In the genomic region with DNA sequence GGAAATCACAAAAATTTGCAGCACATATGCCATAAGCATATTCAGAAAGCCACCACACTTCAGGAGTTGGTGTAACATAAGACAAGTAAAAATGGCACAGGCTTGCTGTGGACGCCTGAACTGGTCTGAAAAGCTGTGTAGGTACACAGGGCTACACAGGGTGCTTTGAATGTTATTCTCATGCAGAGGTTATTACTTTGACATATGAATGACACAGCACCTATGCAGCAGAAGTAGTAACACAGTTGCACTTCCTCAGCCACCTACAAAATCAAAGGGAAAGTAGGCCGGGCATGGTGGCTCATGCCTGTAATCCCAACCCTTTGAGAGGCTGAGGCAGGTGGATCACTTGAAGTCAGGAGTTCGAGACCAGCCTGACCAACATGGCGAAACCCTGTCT, we compare ENCODE assay signal across 16 cellular contexts. TPM values are rescaled to one million over a fixed set of nuclear protein-coding genes. Genes with fewer than 3 reads are reported as not detected.
DNase-seq lines count a peak whose midpoint lies in the region; ATAC-seq and TF ChIP-seq lines count a peak whose summit lies in the region.
"Had no signal": no experiment of that assay in that cellular context is flagged by ENCODE, and none has a peak within 500 bp of the region (broad histone marks: within the 10 kb centered on the region; RNA-seq: fewer than 3 reads in every experiment).

No MANE protein-coding gene starts in this region.

- H3K4me3 Mint-ChIP-seq in activated naive CD4-positive, alpha-beta T cell treated with anti-CD3 and anti-CD28 coated beads for 36 hours: no peak overlapping the region
- no peak overlapping the region for H3K4me3 Mint-ChIP-seq in activated T-helper 1 cell treated with anti-CD3 and anti-CD28 coated beads, Interleukin-12 subunit alpha, Interleukin-12 subunit beta, Interleukin-2, Interleukin-4 antibody, amounts not matched to agents 30 ng/mL and 10 ng/mL and 1 ng/mL, durations not matched to agents 14 hours and 24 hours and 36 hours
- H3K4me3 Mint-ChIP-seq: CD4-positive, alpha-beta memory T cell had no signal

- TF ChIP-seq CTCF in OCI-LY1 (IDR thresholded peaks at IDR 0.05; ENCODE audit: low read length) (no peak), smooth muscle cell (IDR thresholded peaks at IDR 0.05; ENCODE audit: borderline replicate concordance, insufficient read depth, poor library complexity, severe bottlenecking) (no peak), GM20000 (IDR thresholded peaks at IDR 0.05; ENCODE audit: extremely low read depth, missing control alignments) (no peak)

- intact Hi-C loops in activated naive CD4-positive, alpha-beta T cell treated with anti-CD3 and anti-CD28 coated beads for 36 hours (cut with micrococcal nuclease): loop anchor here (2.0 to 5.0 kb wide), 3 partner anchors 154 to 674 kb away; no protein-coding TSS in a partner anchor
- intact Hi-C loops in activated T-helper 1 cell treated with anti-CD3 and anti-CD28 coated beads, Interleukin-12 subunit alpha, Interleukin-12 subunit beta, Interleukin-2, Interleukin-4 antibody, amounts not matched to agents 30 ng/mL and 10 ng/mL and 1 ng/mL, durations not matched to agents 14 hours and 24 hours and 36 hours (cut with micrococcal nuclease): loop anchor here (2.0 to 5.0 kb wide), 2 partner anchors 36 to 850 kb away; no protein-coding TSS in a partner anchor

- H2AFZ ChIP-seq in OCI-LY1 (ENCODE audit: low read length): no peak overlapping the region
- no peak overlapping the region for H2AFZ ChIP-seq in smooth muscle cell (ENCODE audit: low read depth)

- H3K27ac Mint-ChIP-seq in activated naive CD4-positive, alpha-beta T cell treated with anti-CD3 and anti-CD28 coated beads for 36 hours: peak overlapping the region; percentile 53
- peak overlapping the region; percentile 79 for H3K27ac Mint-ChIP-seq in activated T-helper 1 cell treated with anti-CD3 and anti-CD28 coated beads, Interleukin-12 subunit alpha, Interleukin-12 subunit beta, Interleukin-2, Interleukin-4 antibody, amounts not matched to agents 30 ng/mL and 10 ng/mL and 1 ng/mL, durations not matched to agents 14 hours and 24 hours and 36 hours

- no peak for ATAC-seq in HG03457 (IDR thresholded peaks at IDR 0.05; ENCODE audit: unreplicated experiment)

- peaks cover 25% of the 10 kb centered on the region for H3K4me1 Mint-ChIP-seq in activated naive CD4-positive, alpha-beta T cell treated with anti-CD3 and anti-CD28 coated beads for 36 hours (ENCODE audit: low read depth)
- peaks cover 32% of the 10 kb centered on the region for H3K4me1 Mint-ChIP-seq in activated T-helper 1 cell treated with anti-CD3 and anti-CD28 coated beads, Interleukin-12 subunit alpha, Interleukin-12 subunit beta, Interleukin-2, Interleukin-4 antibody, amounts not matched to agents 30 ng/mL and 10 ng/mL and 1 ng/mL, durations not matched to agents 14 hours and 24 hours and 36 hours (ENCODE audit: low read depth)
- H3K4me1 Mint-ChIP-seq: CD4-positive, alpha-beta memory T cell had no signal

- no peaks in the 10 kb centered on the region for H3K9me3 ChIP-seq in OCI-LY1 (ENCODE audit: low read length)
- no peaks in the 10 kb centered on the region for H3K9me3 ChIP-seq in smooth muscle cell (replicated peaks; ENCODE audit: low read depth)

- no peaks in the 10 kb centered on the region for H3K9me2 ChIP-seq in OCI-LY1 (ENCODE audit: low read depth, low read length)

- peak overlapping the region; percentile 65; the same call in 1 of the 2 replicates for H3K9ac ChIP-seq in OCI-LY1 (ENCODE audit: low read length)
- H3K9ac ChIP-seq in smooth muscle cell (ENCODE audit: low read depth): no peak overlapping the region

- H3K27me3 Mint-ChIP-seq in activated naive CD4-positive, alpha-beta T cell treated with anti-CD3 and anti-CD28 coated beads for 36 hours (ENCODE audit: low read depth): no peaks in the 10 kb centered on the region
- H3K27me3 Mint-ChIP-seq in activated T-helper 1 cell treated with anti-CD3 and anti-CD28 coated beads, Interleukin-12 subunit alpha, Interleukin-12 subunit beta, Interleukin-2, Interleukin-4 antibody, amounts not matched to agents 30 ng/mL and 10 ng/mL and 1 ng/mL, durations not matched to agents 14 hours and 24 hours and 36 hours (ENCODE audit: insufficient read depth): no peaks in the 10 kb centered on the region

- WGBS in smooth muscle cell (ENCODE audit: low lambda C conversion rate): 91% methylated on average over 4 of the region's 4 CpGs

- H3K79me2 ChIP-seq in OCI-LY1 (ENCODE audit: insufficient read depth, low read length) (peaks cover 57% of the 10 kb centered on the region), smooth muscle cell (ENCODE audit: low read depth) (peaks cover 95% of the 10 kb centered on the region)

- H3K4me1 ChIP-seq in OCI-LY1 (ENCODE audit: insufficient read depth, low read length, severe bottlenecking): peaks cover 91% of the 10 kb centered on the region
- peaks cover 5% of the 10 kb centered on the region for H3K4me1 ChIP-seq in smooth muscle cell (ENCODE audit: low read depth)

- H3K4me2 ChIP-seq in OCI-LY1 (ENCODE audit: low read length) (peak overlapping the region; percentile 67), smooth muscle cell (no peak overlapping the region)

- DNase-seq in activated naive CD4-positive, alpha-beta T cell treated with anti-CD3 and anti-CD28 coated beads for 36 hours: no peak
- no peak for DNase-seq in activated naive CD4-positive, alpha-beta T cell treated with Interleukin-2 at 50 U/mL for 16 hours
- no peak for DNase-seq in activated T-helper 1 cell treated with anti-CD3 and anti-CD28 coated beads, Interleukin-12 subunit alpha, Interleukin-12 subunit beta, Interleukin-2, Interleukin-4 antibody, amounts not matched to agents 30 ng/mL and 10 ng/mL and 1 ng/mL, durations not matched to agents 14 hours and 24 hours and 36 hours (ENCODE audit: low spot score)
- DNase-seq in smooth muscle cell (lab: John Stamatoyannopoulos, UW; ENCODE audit: unreplicated experiment): no peak
- no peak for DNase-seq in CD1c-positive myeloid dendritic cell (ENCODE audit: extremely low spot score)
- no peak for DNase-seq in GM20000 (ENCODE audit: low spot score)
- DNase-seq: AML-193; CD4-positive, alpha-beta memory T cell; KBM-7; NCI-H1092 treated with DMSO at 0.1 percent for 48 hours; NCI-H1694; NCI-H2107; NCI-H345; NCI-H526 treated with DMSO at 0.1 percent for 48 hours had no signal

- H3K4me3 ChIP-seq in OCI-LY1 (ENCODE audit: low read depth, low read length, poor library complexity, severe bottlenecking) (no peak overlapping the region), smooth muscle cell (no peak overlapping the region)

- H3K36me3 ChIP-seq in OCI-LY1 (ENCODE audit: insufficient read depth, low read length) (0 out of 2 replicates have a peak, but pooled peaks cover under 1% of the 10 kb centered on the region), smooth muscle cell (ENCODE audit: low read depth) (no peaks in the 10 kb centered on the region)

- H3F3A ChIP-seq in OCI-LY1 (ENCODE audit: insufficient read depth, low read length) (peaks cover 9% of the 10 kb centered on the region; the same call in 1 of the 2 replicates), smooth muscle cell (ENCODE audit: low read depth) (no peaks in the 10 kb centered on the region)

- CTCF ChIA-PET in activated naive CD4-positive, alpha-beta T cell treated with anti-CD3 and anti-CD28 coated beads for 36 hours (lab: Charles Lee): no interaction called here

- H3K27me3 ChIP-seq in OCI-LY1 (ENCODE audit: insufficient read depth, low read length) (no peaks in the 10 kb centered on the region), smooth muscle cell (ENCODE audit: low read depth) (no peaks in the 10 kb centered on the region)

- H3K9me3 Mint-ChIP-seq in activated naive CD4-positive, alpha-beta T cell treated with anti-CD3 and anti-CD28 coated beads for 36 hours: no peaks in the 10 kb centered on the region
- H3K9me3 Mint-ChIP-seq in activated T-helper 1 cell treated with anti-CD3 and anti-CD28 coated beads, Interleukin-12 subunit alpha, Interleukin-12 subunit beta, Interleukin-2, Interleukin-4 antibody, amounts not matched to agents 30 ng/mL and 10 ng/mL and 1 ng/mL, durations not matched to agents 14 hours and 24 hours and 36 hours: peaks cover 8% of the 10 kb centered on the region

- H4K20me1 ChIP-seq in OCI-LY1 (ENCODE audit: insufficient read depth, low read length) (no peaks in the 10 kb centered on the region), smooth muscle cell (ENCODE audit: low read depth) (peaks cover 57% of the 10 kb centered on the region)

- H3K27ac ChIP-seq in OCI-LY1 (ENCODE audit: low read depth, low read length, poor library complexity, severe bottlenecking) (peak overlapping the region; percentile 98), smooth muscle cell (ENCODE audit: low read depth) (peak overlapping the region; percentile 21)

- no peaks in the 10 kb centered on the region for H3K36me3 Mint-ChIP-seq in activated naive CD4-positive, alpha-beta T cell treated with anti-CD3 and anti-CD28 coated beads for 36 hours (ENCODE audit: low read depth)
- H3K36me3 Mint-ChIP-seq in activated T-helper 1 cell treated with anti-CD3 and anti-CD28 coated beads, Interleukin-12 subunit alpha, Interleukin-12 subunit beta, Interleukin-2, Interleukin-4 antibody, amounts not matched to agents 30 ng/mL and 10 ng/mL and 1 ng/mL, durations not matched to agents 14 hours and 24 hours and 36 hours (ENCODE audit: low read depth): no peaks in the 10 kb centered on the region
- H3K36me3 Mint-ChIP-seq: CD4-positive, alpha-beta memory T cell had no signal

RNA-seq across cellular contexts. Expression of a gene that starts 54.5 kb away (rescaled TPM):
- 1 to 10 TPM; 6.1 to 6.4 TPM for total RNA-seq in activated naive CD4-positive, alpha-beta T cell treated with anti-CD3 and anti-CD28 coated beads for 36 hours
- 12.1 and 14.5 TPM in 2 replicates for total RNA-seq in activated T-helper 1 cell treated with anti-CD3 and anti-CD28 coated beads, Interleukin-12 subunit alpha, Interleukin-12 subunit beta, Interleukin-2, Interleukin-4 antibody, amounts not matched to agents 30 ng/mL and 10 ng/mL and 1 ng/mL, durations not matched to agents 14 hours and 24 hours and 36 hours
- total RNA-seq in smooth muscle cell: 44.7 and 91.5 TPM in 2 replicates
- 45.1 and 48.9 TPM in 2 replicates for polyA plus RNA-seq in smooth muscle cell
- total RNA-seq: CD4-positive, alpha-beta memory T cell had no signal

RNA-seq across cellular contexts. Expression of a gene that starts 55.0 kb away (rescaled TPM):
- total RNA-seq in activated naive CD4-positive, alpha-beta T cell treated with anti-CD3 and anti-CD28 coated beads for 36 hours: under 1 TPM in 1 of 2 experiments, not detected in 1; 0.07 TPM
- total RNA-seq in activated T-helper 1 cell treated with anti-CD3 and anti-CD28 coated beads, Interleukin-12 subunit alpha, Interleukin-12 subunit beta, Interleukin-2, Interleukin-4 antibody, amounts not matched to agents 30 ng/mL and 10 ng/mL and 1 ng/mL, durations not matched to agents 14 hours and 24 hours and 36 hours: 0.34 and 0.81 TPM in 2 replicates
- 0.85 and 1.6 TPM in 2 replicates for total RNA-seq in smooth muscle cell
- 0.91 and 1.2 TPM in 2 replicates for polyA plus RNA-seq in smooth muscle cell
- total RNA-seq: CD4-positive, alpha-beta memory T cell had no signal
